ENCODE assay signal across 9 cellular contexts in the genomic region with DNA sequence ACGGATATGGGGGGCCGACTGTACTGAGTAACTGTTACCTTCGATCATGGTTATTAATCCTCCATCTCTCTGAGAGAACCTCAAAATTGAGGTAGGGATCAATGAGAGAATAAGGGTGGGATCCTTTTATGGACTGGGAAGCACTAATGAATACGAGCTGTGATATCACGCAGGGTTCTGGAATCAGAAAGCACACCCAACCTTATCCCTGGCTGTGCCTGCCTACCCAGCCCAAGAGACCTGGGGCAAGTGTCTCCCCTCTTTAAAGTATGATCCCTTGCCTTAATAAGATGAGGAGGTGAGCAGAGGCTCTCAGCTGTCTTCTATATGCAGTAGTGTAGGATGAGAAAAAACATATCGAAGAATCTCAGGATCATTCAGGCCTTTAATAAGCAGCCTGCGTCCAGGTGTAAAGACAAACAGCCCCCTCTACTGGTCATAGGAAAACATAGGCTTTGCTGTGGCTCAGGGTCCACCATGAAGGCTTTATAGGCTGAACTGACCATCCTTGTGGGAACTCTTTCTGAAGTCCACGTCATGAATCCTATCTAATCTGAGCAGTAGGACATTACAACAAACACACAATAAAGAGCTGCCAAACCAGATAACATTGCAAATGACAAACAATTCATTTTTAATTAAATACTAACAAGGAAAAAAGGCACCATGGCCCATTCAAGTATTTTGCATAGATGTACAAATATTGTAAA. TPM values are rescaled to one million over a fixed set of nuclear protein-coding genes. Genes with fewer than 3 reads are reported as not detected.
DNase-seq lines count a peak whose midpoint lies in the region; ATAC-seq and TF ChIP-seq lines count a peak whose summit lies in the region.
"Had no signal": no experiment of that assay in that cellular context is flagged by ENCODE, and none has a peak within 500 bp of the region (broad histone marks: within the 10 kb centered on the region; RNA-seq: fewer than 3 reads in every experiment).

No MANE protein-coding gene starts in this region.

- no peak overlapping the region for H3K27ac Mint-ChIP-seq in activated CD8-positive, alpha-beta T cell treated with anti-CD3 and anti-CD28 coated beads for 36 hours
- H3K27ac Mint-ChIP-seq: dendritic cell treated with granulocyte-macrophage colony-stimulating factor and Interleukin-4, amounts not matched to agents 40 ng/mL and 50 ng/mL, for 4 days had no signal

- no peaks in the 10 kb centered on the region for H3K36me3 ChIP-seq in parathyroid adenoma (ENCODE audit: control insufficient read depth, insufficient read depth, low read length)

- no peak overlapping the region for H3K27ac ChIP-seq in parathyroid adenoma

- H3K79me2 ChIP-seq in parathyroid adenoma: no peaks in the 10 kb centered on the region

- intact Hi-C loops in activated CD8-positive, alpha-beta T cell treated with anti-CD3 and anti-CD28 coated beads for 36 hours (cut with micrococcal nuclease): loop anchor here (2.0 to 10.0 kb wide), 2 partner anchors 44 to 152 kb away; no protein-coding TSS in a partner anchor

- no peak overlapping the region for H2AFZ ChIP-seq in parathyroid adenoma

- no peaks in the 10 kb centered on the region for H3K27me3 ChIP-seq in parathyroid adenoma (ENCODE audit: control insufficient read depth, insufficient read depth, low read length)

- H3K36me3 Mint-ChIP-seq in activated CD8-positive, alpha-beta T cell treated with anti-CD3 and anti-CD28 coated beads for 36 hours (ENCODE audit: low read depth): no peaks in the 10 kb centered on the region

- H3K9me3 ChIP-seq in parathyroid adenoma (ENCODE audit: control insufficient read depth, low read length): no peaks in the 10 kb centered on the region

- no peak overlapping the region for H3K4me2 ChIP-seq in parathyroid adenoma (ENCODE audit: low read length)

- H3K27me3 Mint-ChIP-seq in activated CD8-positive, alpha-beta T cell treated with anti-CD3 and anti-CD28 coated beads for 36 hours: no peaks in the 10 kb centered on the region
- H3K27me3 Mint-ChIP-seq: dendritic cell treated with granulocyte-macrophage colony-stimulating factor and Interleukin-4, amounts not matched to agents 40 ng/mL and 50 ng/mL, for 4 days had no signal

- TF ChIP-seq CTCF in activated CD8-positive, alpha-beta T cell treated with anti-CD3 and anti-CD28 coated beads for 36 hours (IDR thresholded peaks at IDR 0.05): peak; percentile 90
- peak; percentile 66 for TF ChIP-seq CTCF in parathyroid adenoma (IDR thresholded peaks at IDR 0.05)

- no peak overlapping the region for H3K9ac ChIP-seq in parathyroid adenoma

- peak; percentile 64 for ATAC-seq in HG02610 (IDR thresholded peaks at IDR 0.05; ENCODE audit: unreplicated experiment)
- ATAC-seq in activated CD8-positive, alpha-beta T cell treated with anti-CD3 and anti-CD28 coated beads for 36 hours: peak; percentile 82

- H3K4me1 Mint-ChIP-seq in activated CD8-positive, alpha-beta T cell treated with anti-CD3 and anti-CD28 coated beads for 36 hours (ENCODE audit: low read depth): no peaks in the 10 kb centered on the region

- H3K9me3 Mint-ChIP-seq in activated CD8-positive, alpha-beta T cell treated with anti-CD3 and anti-CD28 coated beads for 36 hours: no peaks in the 10 kb centered on the region
- H3K9me3 Mint-ChIP-seq: dendritic cell treated with granulocyte-macrophage colony-stimulating factor and Interleukin-4, amounts not matched to agents 40 ng/mL and 50 ng/mL, for 4 days had no signal

- H3K4me3 Mint-ChIP-seq in activated CD8-positive, alpha-beta T cell treated with anti-CD3 and anti-CD28 coated beads for 36 hours: no peak overlapping the region
- H3K4me3 Mint-ChIP-seq: dendritic cell treated with granulocyte-macrophage colony-stimulating factor and Interleukin-4, amounts not matched to agents 40 ng/mL and 50 ng/mL, for 4 days had no signal

- H3K4me3 ChIP-seq in parathyroid adenoma (ENCODE audit: low read depth, low read length): no peak overlapping the region

- DNase-seq in NCI-H446 (lab: John Stamatoyannopoulos, UW) (peak; percentile 19 to 79), NCI-H446 treated with DMSO at 0.1 percent for 48 hours (lab: John Stamatoyannopoulos, UW) (no peak), NCI-H2196 treated with DMSO at 0.1 percent for 48 hours (lab: John Stamatoyannopoulos, UW; ENCODE audit: unreplicated experiment) (peak; percentile 54), germinal center (ENCODE audit: low spot score) (peak; percentile 48), cortex of kidney (lab: John Stamatoyannopoulos, UW) (no peak)
- DNase-seq in activated CD8-positive, alpha-beta T cell treated with anti-CD3 and anti-CD28 coated beads for 36 hours: peak; percentile 52

- CTCF ChIA-PET in activated CD8-positive, alpha-beta T cell treated with anti-CD3 and anti-CD28 coated beads for 36 hours (lab: Charles Lee): interaction anchor here (0.6 to 5.9 kb wide), 16 partner anchors 9 to 255 kb away, joined by 3 to 38 read pairs (median 4); partner anchors contain the start of gene THG1L

- no peaks in the 10 kb centered on the region for H3K4me1 ChIP-seq in parathyroid adenoma

- POLR2A ChIA-PET in activated CD8-positive, alpha-beta T cell treated with anti-CD3 and anti-CD28 coated beads for 36 hours (lab: Charles Lee): no interaction called here

RNA-seq across cellular contexts. Expression of gene NIPAL4, which starts 16.8 kb away (rescaled TPM):
- total RNA-seq in activated CD8-positive, alpha-beta T cell treated with anti-CD3 and anti-CD28 coated beads for 36 hours: under 1 TPM; 0.29 to 0.72 TPM

Comparison
In these comparisons a context has a peak if more than half of its experiments do, and no peak if none do; other contexts are left out.
1. DNase-seq: peak in NCI-H446 (2 of 2), NCI-H2196 treated with DMSO at 0.1 percent for 48 hours (single experiment), activated CD8-positive, alpha-beta T cell treated with anti-CD3 and anti-CD28 coated beads for 36 hours (single experiment) and germinal center (single experiment); none in NCI-H446 treated with DMSO at 0.1 percent for 48 hours (single experiment) and cortex of kidney (single experiment).